8 cellular contexts compared by ENCODE assay signal in genomic region chr10:102120142-102120986, GRCh38. TPM values are rescaled to one million over a fixed set of nuclear protein-coding genes. Genes with fewer than 3 reads are reported as not detected.
A peak's percentile ranks its signal among the peaks of the same experiment; 100 is the strongest.
DNase-seq lines count a peak whose midpoint lies in the region; ATAC-seq and TF ChIP-seq lines count a peak whose summit lies in the region.

LDB1 (minus strand) TSS chr10:102120368; CDS start chr10:102120110, 258 bp downstream.

- TF ChIP-seq POLR2A in GM19099 (IDR thresholded peaks at IDR 0.05; ENCODE audit: extremely low read depth, insufficient read length, low read depth) = peak; percentile 61

- peak within 1 kb of the TSS; percentile 87 to 92 for H3K4ac ChIP-seq in mesenchymal stem cell (ENCODE audit: low read depth in 1 of 2, low read length in 2 of 2)

- peak within 1 kb of the TSS; percentile 97 to 98 for H3K18ac ChIP-seq in mesenchymal stem cell (ENCODE audit: low read depth in 1 of 2, low read length in 2 of 2)

- H3K9ac ChIP-seq in endocrine pancreas (ENCODE audit: control insufficient read depth, insufficient read depth, low read length) = peak within 1 kb of the TSS; percentile 84
- H3K9ac ChIP-seq in mesenchymal stem cell (ENCODE audit: low read length) = peak within 1 kb of the TSS; percentile 95

- ATAC-seq in HG03442 (IDR thresholded peaks at IDR 0.05; ENCODE audit: unreplicated experiment) = peak; percentile 66

- H4K91ac ChIP-seq in mesenchymal stem cell (ENCODE audit: low read length) = peak within 1 kb of the TSS; percentile 99

- H3K14ac ChIP-seq in mesenchymal stem cell (ENCODE audit: low read length in 2 of 2) = peak within 1 kb of the TSS; percentile 89 to 99

- H3K36me3 ChIP-seq in BJ (ENCODE audit: control insufficient read depth, insufficient read depth, low read length) = no peaks in the 10 kb centered on the region; the same call in 1 of the 2 replicates
- H3K36me3 ChIP-seq in endocrine pancreas (ENCODE audit: control insufficient read depth, insufficient read depth, low read length) = no peaks in the 10 kb centered on the region
- no peaks in the 10 kb centered on the region for H3K36me3 ChIP-seq in mesenchymal stem cell (ENCODE audit: control insufficient read depth in 1 of 2, insufficient read depth in 2 of 2, low read depth in 1 of 2, low read length in 2 of 2)

- peak within 1 kb of the TSS; percentile 93 for H2BK120ac ChIP-seq in mesenchymal stem cell (ENCODE audit: low read depth, low read length)

- peak within 1 kb of the TSS; percentile 67 for H2BK5ac ChIP-seq in mesenchymal stem cell (ENCODE audit: low read depth, low read length, poor library complexity, severe bottlenecking)

- 0 out of 2 replicates have a peak, but pooled peaks have one; percentile 8 for TF ChIP-seq CTCF in BJ (IDR thresholded peaks at IDR 0.05; ENCODE audit: insufficient read depth, low read depth, low read length)

- peak within 1 kb of the TSS; percentile 99 for H4K8ac ChIP-seq in mesenchymal stem cell (ENCODE audit: low read length)

- H3K27ac ChIP-seq in mesenchymal stem cell (ENCODE audit: low read length, poor library complexity, severe bottlenecking) = peak within 1 kb of the TSS; percentile 98

- CTCF ChIA-PET in BJ (lab: Yijun Ruan, JAX) = interaction anchor here (1.1 kb wide), 1 partner anchor 17 kb away, joined by 4 read pairs; no protein-coding TSS in a partner anchor

- peak within 1 kb of the TSS; percentile 45 to 91 for H2BK12ac ChIP-seq in mesenchymal stem cell (ENCODE audit: low read length in 2 of 2)

- peak within 1 kb of the TSS; percentile 85 for H2BK15ac ChIP-seq in mesenchymal stem cell (ENCODE audit: low read depth, poor library complexity, severe bottlenecking)

- peak within 1 kb of the TSS; percentile 86 for H2AK5ac ChIP-seq in mesenchymal stem cell (ENCODE audit: low read length, severe bottlenecking)

- under 1% methylated on average over 81 of the region's 104 CpGs for WGBS in mesenchymal stem cell

- POLR2A ChIA-PET in BJ (lab: Charles Lee) = no interaction called here

- H2AFZ ChIP-seq in mesenchymal stem cell (ENCODE audit: low read depth, low read length) = peak within 1 kb of the TSS; percentile 36

- H3K9me3 ChIP-seq in endocrine pancreas (ENCODE audit: control insufficient read depth, low read length) = no peaks in the 10 kb centered on the region
- H3K9me3 ChIP-seq in mesenchymal stem cell (ENCODE audit: control insufficient read depth, low read length) = no peaks in the 10 kb centered on the region

- no peak for DNase-seq in BJ (ENCODE audit: low read depth)
- DNase-seq in NOMO-1 treated with dmso at 0.1 percent for 144 hours (lab: John Stamatoyannopoulos, UW; ENCODE audit: unreplicated experiment) = peak; percentile 76
- DNase-seq in activated CD8-positive, alpha-beta memory T cell treated with anti-CD3 and anti-CD28 coated beads, Interleukin-2, amount 50 U/mL, for 4 hours = peak; percentile 63
- peak; percentile 91 for DNase-seq in mesenchymal stem cell
- peak; percentile 27 for DNase-seq in stimulated activated CD8-positive, alpha-beta memory T cell treated with anti-CD3 and anti-CD28 coated beads, Interleukin-15, amount 100 ng/mL, for 1 hour (ENCODE audit: low read depth)

- H3K27me3 ChIP-seq in BJ (ENCODE audit: control insufficient read depth, insufficient read depth, low read length) = no peaks in the 10 kb centered on the region
- no peaks in the 10 kb centered on the region for H3K27me3 ChIP-seq in endocrine pancreas (ENCODE audit: control insufficient read depth, insufficient read depth, low read length)
- no peaks in the 10 kb centered on the region for H3K27me3 ChIP-seq in mesenchymal stem cell (ENCODE audit: control insufficient read depth in 1 of 2, insufficient read depth in 1 of 2, low read length in 2 of 2)

- H3K4me3 ChIP-seq in BJ (ENCODE audit: low read depth, low read length) (peak within 1 kb of the TSS; percentile 97), endocrine pancreas (ENCODE audit: control insufficient read depth, insufficient read depth, low read length) (peak within 1 kb of the TSS; percentile 45), mesenchymal stem cell (ENCODE audit: insufficient read depth in 1 of 2, low read depth in 1 of 2, low read length in 2 of 2) (peak within 1 kb of the TSS; percentile 81 to 88)

- no peaks in the 10 kb centered on the region for H3K79me1 ChIP-seq in mesenchymal stem cell (replicated peaks; ENCODE audit: low read length, poor library complexity, severe bottlenecking)

- H3K23ac ChIP-seq in mesenchymal stem cell (ENCODE audit: low read length in 2 of 2) = peak within 1 kb of the TSS; percentile 39 to 75

- peak within 1 kb of the TSS; percentile 95 for H3K4me2 ChIP-seq in mesenchymal stem cell (ENCODE audit: low read length, poor library complexity, severe bottlenecking)

- H3K4me1 ChIP-seq in endocrine pancreas (ENCODE audit: control insufficient read depth, insufficient read depth, low read length) = peaks cover 3% of the 10 kb centered on the region
- H3K4me1 ChIP-seq in mesenchymal stem cell (ENCODE audit: control insufficient read depth, insufficient read depth, low read depth, low read length) = peaks cover 35% of the 10 kb centered on the region

RNA-seq across cellular contexts. Expression of gene LDB1, which starts in this region (rescaled TPM):
- polyA plus RNA-seq in BJ (2011; rRNA removed) = 85.3 and 115 TPM in 2 replicates
- polyA minus RNA-seq in BJ (2011; rRNA and poly(A)+ RNA removed) = 112 and 166 TPM in 2 replicates
- polyA plus RNA-seq in mesenchymal stem cell (2013, experiment 1 of 2) = 84.4 TPM
- 79.9 TPM for polyA plus RNA-seq in mesenchymal stem cell (2013, experiment 2 of 2)

Comparison
In these comparisons a context has a peak if more than half of its experiments do, and no peak if none do; other contexts are left out.
1. H3K4me3 ChIP-seq: peak in every context shown above with its lines; median percentile 97 in BJ; 84 in mesenchymal stem cell; 45 in endocrine pancreas.